Comparison of ENCODE assay signal across 13 cellular contexts in genomic region chr18:36195427-36196122, GRCh38. TPM values are rescaled to one million over a fixed set of nuclear protein-coding genes. Genes with fewer than 3 reads are reported as not detected.
"Had no signal": no experiment of that assay in that cellular context is flagged by ENCODE, and none has a peak within 500 bp of the region (broad histone marks: within the 10 kb centered on the region; RNA-seq: fewer than 3 reads in every experiment).

No MANE protein-coding gene starts in this region.

- H3K4me3 ChIP-seq: ascending aorta, ovary, stomach, uterus had no signal

- H3K27ac Mint-ChIP-seq: activated T-cell treated with anti-CD3 and anti-CD28 coated beads, Interleukin-2, amount 50 U/mL, for 72 hours had no signal

- H3K36me3 ChIP-seq: ascending aorta, ovary, stomach, uterus had no signal

- DNase-seq: activated CD4-positive, alpha-beta T cell treated with anti-CD3 and anti-CD28 coated beads, Interleukin-2, amount 50 U/mL, for 1 hour; activated naive CD4-positive, alpha-beta T cell; activated T-cell treated with anti-CD3 and anti-CD28 coated beads, Interleukin-2, amount 50 U/mL, for 72 hours; cortex of kidney; effector memory CD4-positive, alpha-beta T cell; mesendoderm; stimulated activated CD4-positive, alpha-beta T cell treated with anti-CD3 and anti-CD28 coated beads, Interleukin-15, amount 100 ng/mL, for 24 hours; stimulated activated CD4-positive, alpha-beta T cell treated with anti-CD3 and anti-CD28 coated beads, Interleukin-4, amount 100 ng/mL, for 24 hours; stomach; uterus had no signal

- H3K27ac ChIP-seq: ascending aorta, ovary, stomach, uterus had no signal

- H3K4me1 ChIP-seq: ascending aorta, stomach, uterus had no signal

- H3K4me3 Mint-ChIP-seq: activated T-cell treated with anti-CD3 and anti-CD28 coated beads, Interleukin-2, amount 50 U/mL, for 72 hours had no signal

- ATAC-seq: activated T-cell treated with anti-CD3 and anti-CD28 coated beads, Interleukin-2, amount 50 U/mL, for 72 hours had no signal

- H3K27me3 ChIP-seq: ascending aorta, ovary, stomach, uterus had no signal

- H3K9me3 ChIP-seq: ascending aorta, ovary, stomach, uterus had no signal

- H3K9me3 Mint-ChIP-seq: activated T-cell treated with anti-CD3 and anti-CD28 coated beads, Interleukin-2, amount 50 U/mL, for 72 hours had no signal

RNA-seq across cellular contexts. Expression of gene MOCOS, which starts 8.3 kb away (rescaled TPM):
- polyA plus RNA-seq: neural cell had no signal
